Comparison of ENCODE assay signal across 14 cellular contexts in the genomic region with DNA sequence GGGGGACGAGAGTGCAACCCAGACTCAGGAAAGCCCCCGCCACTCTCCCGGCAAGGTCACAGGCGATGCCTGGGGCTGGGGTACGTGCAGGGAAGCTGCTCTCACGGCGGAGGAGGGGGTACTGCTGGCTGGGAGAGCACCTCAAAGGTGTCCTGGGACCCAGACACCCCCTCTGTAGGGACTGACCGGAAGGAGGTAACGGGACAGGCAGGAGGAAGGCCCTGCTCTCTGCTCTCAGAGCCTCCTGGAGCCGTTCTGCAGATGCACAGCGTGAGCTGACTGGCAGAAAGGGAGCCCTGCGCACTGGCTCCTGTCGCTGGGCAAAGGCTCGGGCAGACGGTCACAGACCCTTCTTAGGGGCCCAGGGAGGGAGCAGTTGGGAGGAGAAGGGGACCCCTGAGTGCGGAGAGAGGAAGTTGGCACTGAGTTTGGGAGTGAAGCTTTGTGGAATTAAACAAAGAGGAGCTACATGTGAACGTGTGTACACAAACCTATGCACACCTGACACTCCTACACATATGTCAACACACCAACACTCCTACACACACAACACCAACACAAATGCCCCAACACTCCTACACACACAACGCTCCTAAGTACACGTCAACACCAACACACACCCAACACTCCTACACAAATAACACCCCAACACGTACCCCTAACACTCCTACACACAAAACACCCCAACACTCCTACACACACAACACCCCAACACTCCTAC. TPM values are rescaled to one million over a fixed set of nuclear protein-coding genes. Genes with fewer than 3 reads are reported as not detected.
DNase-seq lines count a peak whose midpoint lies in the region; ATAC-seq and TF ChIP-seq lines count a peak whose summit lies in the region.
"Had no signal": no experiment of that assay in that cellular context is flagged by ENCODE, and none has a peak within 500 bp of the region (broad histone marks: within the 10 kb centered on the region; RNA-seq: fewer than 3 reads in every experiment).

No MANE protein-coding gene starts in this region.

- no peak overlapping the region for H3K4me3 ChIP-seq in RWPE2 (ENCODE audit: severe bottlenecking)
- H3K4me3 ChIP-seq: GM12878, Peyer's patch had no signal

- peaks cover 79% of the 10 kb centered on the region for H3K36me3 ChIP-seq in RWPE2 (ENCODE audit: low read depth)

- TF ChIP-seq CTCF in RWPE2 (IDR thresholded peaks at IDR 0.05; ENCODE audit: poor library complexity, severe bottlenecking): no peak

- DNase-seq in activated CD4-positive, CD25-positive, alpha-beta regulatory T cell treated with anti-CD3 and anti-CD28 coated beads, Interleukin-2, amount 50 U/mL, for 72 hours: peak; percentile 22
- DNase-seq in RWPE2 (ENCODE audit: low spot score) (no peak), left lobe of liver (ENCODE audit: low spot score) (peak; percentile 35), NCI-H510A (lab: John Stamatoyannopoulos, UW) (no peak), C1 segment of cervical spinal cord (lab: John Stamatoyannopoulos, UW) (no peak), NCI-H2171 treated with DMSO at 0.1 percent for 48 hours (lab: John Stamatoyannopoulos, UW) (no peak)
- DNase-seq in stimulated activated CD8-positive, alpha-beta memory T cell treated with anti-CD3 and anti-CD28 coated beads, Interleukin-4, amount 100 ng/mL, for 48 hours: peak; percentile 21
- DNase-seq: DMS53; KG1; NCI-H2081; stimulated activated naive CD8-positive, alpha-beta T cell treated with anti-CD3 and anti-CD28 coated beads, Interleukin-15, Interleukin-2, amounts not matched to agents 100 U/mL and 50 U/mL, for 24 hours had no signal

- H3K4me1 ChIP-seq in RWPE2 (ENCODE audit: insufficient read depth, poor library complexity, severe bottlenecking): peaks cover 20% of the 10 kb centered on the region

- no peaks in the 10 kb centered on the region for H3K27me3 ChIP-seq in RWPE2 (ENCODE audit: insufficient read depth, poor library complexity, severe bottlenecking)
- H3K27me3 ChIP-seq: Peyer's patch had no signal

- no peaks in the 10 kb centered on the region for H3K9me3 ChIP-seq in RWPE2 (ENCODE audit: severe bottlenecking)
- H3K9me3 ChIP-seq: Peyer's patch had no signal

- ATAC-seq in activated CD4-positive, CD25-positive, alpha-beta regulatory T cell treated with anti-CD3 and anti-CD28 coated beads, Interleukin-2, amount 50 U/mL, for 24 hours: no peak
- ATAC-seq in RWPE2 (ENCODE audit: low read depth): no peak
- ATAC-seq in left lobe of liver: no peak
- ATAC-seq: GM12878; stimulated activated naive CD8-positive, alpha-beta T cell treated with anti-CD3 and anti-CD28 coated beads, Interleukin-15, Interleukin-2, amounts not matched to agents 100 U/mL and 50 U/mL, for 24 hours had no signal

- peak overlapping the region; percentile 53 for H3K27ac ChIP-seq in RWPE2 (ENCODE audit: poor library complexity, severe bottlenecking)
- H3K27ac ChIP-seq: Peyer's patch had no signal

RNA-seq across cellular contexts. Expression of a gene that starts 39.7 kb away (rescaled TPM):
- total RNA-seq in left lobe of liver: 0.08 TPM

RNA-seq across cellular contexts. Expression of a gene that starts 49.9 kb away (rescaled TPM):
- 5.2 TPM for total RNA-seq in left lobe of liver

Comparison
In these comparisons a context has a peak if more than half of its experiments do, and no peak if none do; other contexts are left out.
1. DNase-seq: peak in activated CD4-positive, CD25-positive, alpha-beta regulatory T cell treated with anti-CD3 and anti-CD28 coated beads, Interleukin-2, amount 50 U/mL, for 72 hours (single experiment), left lobe of liver (single experiment) and stimulated activated CD8-positive, alpha-beta memory T cell treated with anti-CD3 and anti-CD28 coated beads, Interleukin-4, amount 100 ng/mL, for 48 hours (single experiment); none in RWPE2 (single experiment), NCI-H510A (single experiment), C1 segment of cervical spinal cord (0 of 14) and NCI-H2171 treated with DMSO at 0.1 percent for 48 hours (single experiment).